8 cellular contexts compared by ENCODE assay signal in genomic region chrX:38800981-38801845, GRCh38.
DNase-seq lines count a peak whose midpoint lies in the region; TF ChIP-seq lines count a peak whose summit lies in the region.

TSS of gene MID1IP1 (plus strand) at chrX:38801459. CDS start at chrX:38804947, 3,488 bp downstream.

- no peak for TF ChIP-seq CTCF in HFF-Myc (IDR thresholded peaks at IDR 0.05; ENCODE audit: low read depth, low read length, missing control alignments)
- no peak for TF ChIP-seq CTCF in VCaP (conservative IDR thresholded peaks at IDR 0.05)
- no peak for TF ChIP-seq CTCF in retinal pigment epithelial cell (conservative IDR thresholded peaks at IDR 0.05; ENCODE audit: low read depth, low read length)

- peak within 1 kb of the TSS; percentile 66 for H3K4me3 ChIP-seq in HFF-Myc (replicated peaks; ENCODE audit: low read depth, low read length)
- H3K4me3 ChIP-seq in iPS DF 6.9 (ENCODE audit: low read length), result peak within 1 kb of the TSS; percentile 92; the same call in 1 of the 2 replicates
- peak within 1 kb of the TSS; percentile 60 for H3K4me3 ChIP-seq in retinal pigment epithelial cell (ENCODE audit: low read length)

- DNase-seq in DMS153 (lab: John Stamatoyannopoulos, UW), result peak; percentile 85
- peak; percentile 75 for DNase-seq in HFF-Myc (ENCODE audit: extremely low read depth, low read depth)
- peak; percentile 51 for DNase-seq in NCI-H2029 treated with DMSO at 0.1 percent for 48 hours (lab: John Stamatoyannopoulos, UW)
- DNase-seq in T47D (ENCODE audit: low read depth in 1 of 2, low spot score in 1 of 2), result peak; percentile 90 to 96
- peak; percentile 54 for DNase-seq in iPS DF 6.9 (ENCODE audit: low read depth, low spot score)
- peak; percentile 71 for DNase-seq in retinal pigment epithelial cell (ENCODE audit: low read depth)
- DNase-seq in NCI-H187 (lab: John Stamatoyannopoulos, UW), result no peak

- no peaks in the 10 kb centered on the region for H3K27me3 ChIP-seq in iPS DF 6.9 (ENCODE audit: control insufficient read depth, insufficient read depth, low read length)

- in situ Hi-C loops in T47D (cut with HindIII; ENCODE audit: low pct_unique_long_range_greater_than_20kb, low sequenced_read_pairs), result no loop called here

- H3K36me3 ChIP-seq in iPS DF 6.9 (ENCODE audit: control insufficient read depth, insufficient read depth, low read length), result peaks cover 6% of the 10 kb centered on the region; the same call in 1 of the 2 replicates

- H3K27ac ChIP-seq in VCaP, result peak within 1 kb of the TSS; percentile 88
- no peak within 1 kb of the TSS for H3K27ac ChIP-seq in iPS DF 6.9 (ENCODE audit: low read length)

- WGBS in iPS DF 6.9 (ENCODE audit: insufficient coverage, insufficient read length), result no CpG with 5 or more reads among the region's 32 CpGs

- no peaks in the 10 kb centered on the region for H3K9me3 ChIP-seq in iPS DF 6.9 (ENCODE audit: control insufficient read depth, insufficient read depth, low read length)

- no peaks in the 10 kb centered on the region for H3K4me1 ChIP-seq in iPS DF 6.9 (ENCODE audit: control insufficient read depth, insufficient read depth, low read length)

Comparison
In these comparisons a context has a peak if more than half of its experiments do, and no peak if none do; other contexts are left out.
1. DNase-seq: peak in DMS153 (single experiment), HFF-Myc (single experiment), NCI-H2029 treated with DMSO at 0.1 percent for 48 hours (single experiment), T47D (2 of 2), iPS DF 6.9 (single experiment) and retinal pigment epithelial cell (single experiment); none in NCI-H187 (0 of 2).
2. Peak in every context shown above with its lines, with median percentiles within 50 percentile points of each other: H3K4me3 ChIP-seq.